ENCODE assay signal across 15 cellular contexts in the genomic region with DNA sequence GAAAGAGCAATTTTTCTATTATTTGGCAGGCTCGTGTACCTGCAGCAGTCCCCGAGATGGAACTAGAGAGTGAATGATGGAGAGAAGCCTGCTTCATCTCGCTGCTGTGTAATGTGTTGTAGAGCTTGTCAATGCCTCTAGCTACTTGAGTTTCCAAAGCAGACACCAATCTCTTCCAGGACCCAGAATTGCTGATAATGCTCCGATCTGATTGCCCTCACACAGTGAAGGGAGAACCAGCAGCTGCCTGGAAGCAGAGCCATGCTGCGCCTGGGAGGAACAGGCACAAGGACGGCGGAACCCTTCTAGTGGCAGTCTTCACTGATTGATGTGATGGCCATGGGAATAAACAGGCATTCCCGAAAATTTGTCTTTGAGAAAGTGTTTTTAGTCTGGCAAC.
"Had no signal": no experiment of that assay in that cellular context is flagged by ENCODE, and none has a peak within 500 bp of the region (broad histone marks: within the 10 kb centered on the region; RNA-seq: fewer than 3 reads in every experiment).

No MANE protein-coding gene starts in this region.

- H3K4me3 ChIP-seq: breast epithelium, dorsolateral prefrontal cortex, psoas muscle, right lobe of liver, spleen had no signal

- H3K27ac ChIP-seq: dorsolateral prefrontal cortex, psoas muscle, right lobe of liver had no signal

- H3K4me1 ChIP-seq: breast epithelium, psoas muscle, right lobe of liver, spleen had no signal

- DNase-seq: activated CD4-positive, alpha-beta memory T cell treated with anti-CD3 and anti-CD28 coated beads, Interleukin-2, amount 10 ng/mL, durations not matched to agents 7 days and 5 days; activated CD4-positive, alpha-beta T cell treated with anti-CD3 and anti-CD28 coated beads for 1 hour; activated gamma-delta T cell; activated T-cell treated with anti-CD3 and anti-CD28 coated beads, Interleukin-2, amount 50 U/mL, for 48 hours; dorsolateral prefrontal cortex; occipital lobe; psoas muscle; right lobe of liver; spleen; stimulated activated CD4-positive, alpha-beta T cell treated with anti-CD3 and anti-CD28 coated beads, Interleukin-1b, Interleukin-23, amount 100 ng/mL, for 48 hours; T1000 had no signal

- H3K36me3 ChIP-seq: breast epithelium, right lobe of liver, spleen had no signal

- H3K27me3 ChIP-seq: right lobe of liver, spleen had no signal

- ATAC-seq: esophagus mucosa; natural killer cell treated with Interleukin-12 subunit alpha and Interleukin-12 subunit beta and Interleukin-15 and Interleukin-18, amount 100 ng/mL, for 72 hours; psoas muscle; right lobe of liver; stimulated activated memory B cell treated with anti-CD40 and anti-IgM and Interleukin-4, amounts not matched to agents 10 μg/mL and 1 μg/mL and 100 μg/mL, for 72 hours had no signal

- H3K9me3 ChIP-seq: breast epithelium, psoas muscle, right lobe of liver had no signal
